Comparison of ENCODE assay signal across 3 cellular contexts in genomic region chr3:160373655-160374054, GRCh38.
TF ChIP-seq lines count a peak whose summit lies in the region.

No MANE protein-coding gene starts in this region.

TF ChIP-seq in A549, 52 proteins besides CTCF, POLR2A, EP300 and RAD21:
- TF ChIP-seq HDAC2 (IDR thresholded peaks at IDR 0.05): no peak
- no peak for TF ChIP-seq NFE2L2 (conservative IDR thresholded peaks at IDR 0.05; ENCODE audit: low read length)
- no peak for TF ChIP-seq PHF8 (IDR thresholded peaks at IDR 0.05; ENCODE audit: borderline replicate concordance, low read depth)
- no peak for TF ChIP-seq SREBF2 (IDR thresholded peaks at IDR 0.05)
- TF ChIP-seq KDM5A (IDR thresholded peaks at IDR 0.05): no peak
- no peak for TF ChIP-seq CBX2 (IDR thresholded peaks at IDR 0.05; ENCODE audit: borderline replicate concordance, low read depth)
- no peak for TF ChIP-seq RFX5 (IDR thresholded peaks at IDR 0.05)
- no peak for TF ChIP-seq PBX3 (IDR thresholded peaks at IDR 0.05)
- TF ChIP-seq HES2 (IDR thresholded peaks at IDR 0.05): no peak
- TF ChIP-seq CHD2 (IDR thresholded peaks at IDR 0.05; ENCODE audit: low read length, partially characterized antibody): no peak
- no peak for TF ChIP-seq MYC (IDR thresholded peaks at IDR 0.05; ENCODE audit: borderline replicate concordance, low read length)
- no peak for TF ChIP-seq POLR2AphosphoS2 (conservative IDR thresholded peaks at IDR 0.05; ENCODE audit: low read length)
- no peak for TF ChIP-seq ZFP36 (IDR thresholded peaks at IDR 0.05; ENCODE audit: borderline replicate concordance, partially characterized antibody)
- TF ChIP-seq ZSCAN20 (CRISPR knock-in tag; IDR thresholded peaks at IDR 0.05): no peak

TF ChIP-seq in IMR-90, 13 proteins besides CTCF, POLR2A, EP300 and RAD21:
- TF ChIP-seq FOS (IDR thresholded peaks at IDR 0.05; ENCODE audit: low read depth, low read length) (no peak), MAZ (IDR thresholded peaks at IDR 0.05; ENCODE audit: borderline replicate concordance, low read depth, low read length) (no peak), USF2 (IDR thresholded peaks at IDR 0.05; ENCODE audit: low read depth, low read length) (no peak), SMC3 (IDR thresholded peaks at IDR 0.05; ENCODE audit: low read depth, low read length) (no peak), RFX5 (IDR thresholded peaks at IDR 0.05; ENCODE audit: low read depth, low read length) (no peak), NFE2L2 (IDR thresholded peaks at IDR 0.05; ENCODE audit: low read depth, low read length) (no peak)

TF ChIP-seq in K562, 482 proteins besides CTCF, POLR2A, EP300 and RAD21:
- TF ChIP-seq ETS1 (conservative IDR thresholded peaks at IDR 0.05; ENCODE audit: control insufficient read depth, low read depth, low read length) (no peak), ARID3A (IDR thresholded peaks at IDR 0.05; ENCODE audit: borderline replicate concordance, low read depth, low read length) (no peak), SPI1 (IDR thresholded peaks at IDR 0.05; ENCODE audit: borderline replicate concordance, low read depth, low read length) (no peak), TCF7L2 (IDR thresholded peaks at IDR 0.05; ENCODE audit: low read depth, low read length) (no peak), DACH1 (IDR thresholded peaks at IDR 0.05; ENCODE audit: partially characterized antibody) (peak; percentile 22), HNRNPK (IDR thresholded peaks at IDR 0.05; ENCODE audit: low read depth, low read length, poor library complexity, severe bottlenecking) (no peak), TCF3 (CRISPR knock-in tag; IDR thresholded peaks at IDR 0.05) (peak; percentile 71), TAL1 (IDR thresholded peaks at IDR 0.05) (peak; percentile 42; the same call in 1 of the 2 replicates), HDAC3 (IDR thresholded peaks at IDR 0.05; ENCODE audit: borderline replicate concordance, partially characterized antibody) (peak; percentile 21), EP400 (IDR thresholded peaks at IDR 0.05) (no peak), ZNF354B (CRISPR knock-in tag; IDR thresholded peaks at IDR 0.05) (no peak), NFE2L1 (tag; IDR thresholded peaks at IDR 0.05; ENCODE audit: borderline replicate concordance, low read depth) (no peak), CBFA2T3 (IDR thresholded peaks at IDR 0.05) (peak; percentile 80), KDM1A (IDR thresholded peaks at IDR 0.05) (peak in 1 of 2 experiments; percentile 36; a peak in 1 of 4 replicates), HDAC6 (IDR thresholded peaks at IDR 0.05; ENCODE audit: low read depth, low read length) (no peak), DMBX1 (CRISPR knock-in tag; IDR thresholded peaks at IDR 0.05; ENCODE audit: borderline replicate concordance) (no peak), ARID1B (IDR thresholded peaks at IDR 0.05) (peak; percentile 66), BRD4 (IDR thresholded peaks at IDR 0.05) (no peak), ZNF232 (CRISPR knock-in tag; IDR thresholded peaks at IDR 0.05) (no peak), RCOR1 (IDR thresholded peaks at IDR 0.05; ENCODE audit: borderline replicate concordance in 1 of 2, low read depth in 2 of 2, low read length in 2 of 2) (no peak), NCOA2 (IDR thresholded peaks at IDR 0.05; ENCODE audit: partially characterized antibody in 2 of 2) (peak in 1 of 2 experiments; percentile 18), MEIS2 (IDR thresholded peaks at IDR 0.05; ENCODE audit: partially characterized antibody) (peak; percentile 14), TFAP4 (CRISPR knock-in tag; IDR thresholded peaks at IDR 0.05; ENCODE audit: borderline replicate concordance) (peak; percentile 30; the same call in 1 of the 2 replicates), ZNF584 (CRISPR knock-in tag; IDR thresholded peaks at IDR 0.05; ENCODE audit: low read depth) (no peak), TRIM24 (IDR thresholded peaks at IDR 0.05) (0 out of 4 replicates have a peak, but pooled peaks of 1 of the 2 experiments have one; percentile 10), ZNF512 (tag; IDR thresholded peaks at IDR 0.05) (no peak), ZFP30 (CRISPR knock-in tag; IDR thresholded peaks at IDR 0.05; ENCODE audit: borderline replicate concordance) (no peak), NCOR1 (IDR thresholded peaks at IDR 0.05) (peak; percentile 40), CBX2 (IDR thresholded peaks at IDR 0.05; ENCODE audit: insufficient read depth, low read length, poor library complexity, severe bottlenecking) (no peak), KLF6 (CRISPR knock-in tag; IDR thresholded peaks at IDR 0.05; ENCODE audit: borderline replicate concordance) (no peak), XRCC4 (IDR thresholded peaks at IDR 0.05; ENCODE audit: extremely low read depth, insufficient read depth, insufficient read length) (no peak), SRSF9 (IDR thresholded peaks at IDR 0.05; ENCODE audit: borderline replicate concordance, low read depth, low read length) (no peak), HBP1 (CRISPR knock-in tag; IDR thresholded peaks at IDR 0.05) (no peak), CBFA2T2 (conservative IDR thresholded peaks at IDR 0.05) (peak; percentile 61), TAF1 (IDR thresholded peaks at IDR 0.05; ENCODE audit: control insufficient read depth, extremely low read depth, insufficient read depth, low read length, severe bottlenecking) (no peak), PRPF4 (IDR thresholded peaks at IDR 0.05; ENCODE audit: insufficient read depth, low read depth, low read length, poor library complexity, severe bottlenecking) (no peak), PREB (CRISPR knock-in tag; IDR thresholded peaks at IDR 0.05) (no peak), ZNF592 (IDR thresholded peaks at IDR 0.05) (no peak), EGR1 (conservative IDR thresholded peaks at IDR 0.05) (peak; percentile 66), SUPT5H (IDR thresholded peaks at IDR 0.05) (no peak), ESRRB (CRISPR knock-in tag; IDR thresholded peaks at IDR 0.05; ENCODE audit: borderline replicate concordance) (no peak), GABPB2 (CRISPR knock-in tag; conservative IDR thresholded peaks at IDR 0.05) (no peak), HNRNPLL (IDR thresholded peaks at IDR 0.05; ENCODE audit: low read depth, low read length, poor library complexity, severe bottlenecking) (no peak)
TF ChIP-seq in K562: peak in this region for 14.
